ENCODE assay signal across 20 cellular contexts in genomic region chr10:113236998-113237397, GRCh38.
"Had no signal": no experiment of that assay in that cellular context is flagged by ENCODE, and none has a peak within 500 bp of the region (broad histone marks: within the 10 kb centered on the region; RNA-seq: fewer than 3 reads in every experiment).

No MANE protein-coding gene starts in this region.

- H3K9me3 ChIP-seq: SJSA1 had no signal

- H3K4me3 ChIP-seq: SJSA1, SK-N-MC had no signal

- DNase-seq: KBM-7, MV-4-11, NCI-H1048, NCI-H1105, NCI-H1417, NCI-H1436 treated with DMSO at 0.1 percent for 48 hours, NCI-H1694, NCI-H187 treated with DMSO at 0.1 percent for 48 hours, NCI-H2029 treated with DMSO at 0.1 percent for 48 hours, NCI-H2171, NCI-H446, NCI-H510A, NCI-H524 treated with DMSO at 0.1 percent for 48 hours, NCI-H69, NCI-H774, Right ventricle myocardium superior, RPMI8226, SIG-M5 had no signal

- H3K27ac ChIP-seq: SJSA1, SK-N-MC had no signal

- H3K36me3 ChIP-seq: SJSA1 had no signal

- H3K27me3 ChIP-seq: SJSA1 had no signal
